In genomic region chr1:158998781-158999161, GRCh38 we compare ENCODE assay signal across 9 cellular contexts. TPM values are rescaled to one million over a fixed set of nuclear protein-coding genes. Genes with fewer than 3 reads are reported as not detected.
A peak's percentile ranks its signal among the peaks of the same experiment; 100 is the strongest.
DNase-seq lines count a peak whose midpoint lies in the region; ATAC-seq and TF ChIP-seq lines count a peak whose summit lies in the region.
"Had no signal": no experiment of that assay in that cellular context is flagged by ENCODE, and none has a peak within 500 bp of the region (broad histone marks: within the 10 kb centered on the region; RNA-seq: fewer than 3 reads in every experiment).

No MANE protein-coding gene starts in this region.

- H3K4me1 ChIP-seq in foreskin keratinocyte: peaks cover 11% of the 10 kb centered on the region
- H3K4me1 ChIP-seq in neural progenitor cell: peaks cover 11% of the 10 kb centered on the region

- H3K27me3 ChIP-seq in foreskin keratinocyte (no peaks in the 10 kb centered on the region), neural progenitor cell (no peaks in the 10 kb centered on the region)
- H3K27me3 ChIP-seq: BLaER1 treated with 17β-estradiol and CSF1 and Interleukin-3, amounts not matched to agents 10 nM and 100 nM had no signal

- peaks cover 15% of the 10 kb centered on the region for H3F3A ChIP-seq in neural progenitor cell (ENCODE audit: low read depth)

- no peak overlapping the region for H3K9ac ChIP-seq in neural progenitor cell

- H4K20me1 ChIP-seq in neural progenitor cell (ENCODE audit: low read depth): no peaks in the 10 kb centered on the region
- H4K20me1 ChIP-seq: BLaER1 treated with 17β-estradiol and CSF1 and Interleukin-3, amounts not matched to agents 10 nM and 100 nM had no signal

- TF ChIP-seq CTCF in foreskin keratinocyte (conservative IDR thresholded peaks at IDR 0.05): peak; percentile 96
- TF ChIP-seq CTCF in neural progenitor cell (IDR thresholded peaks at IDR 0.05): peak; percentile 96

- H3K36me3 Mint-ChIP-seq in activated T-cell treated with anti-CD3 and anti-CD28 coated beads, Interleukin-2, amount 50 U/mL, for 72 hours (ENCODE audit: insufficient read depth in 2 of 2): peaks cover 8 to 16% of the 10 kb centered on the region in 2 donors
- H3K36me3 Mint-ChIP-seq in neural progenitor cell: no peaks in the 10 kb centered on the region

- no peaks in the 10 kb centered on the region for H3K79me2 ChIP-seq in neural progenitor cell (ENCODE audit: low read depth)

- H3K27me3 Mint-ChIP-seq in activated T-cell treated with anti-CD3 and anti-CD28 coated beads, Interleukin-2, amount 50 U/mL, for 72 hours (ENCODE audit: low read depth): no peaks in the 10 kb centered on the region
- H3K27me3 Mint-ChIP-seq in neural progenitor cell (ENCODE audit: insufficient read depth, low read depth): no peaks in the 10 kb centered on the region

- H3K36me3 ChIP-seq in neural progenitor cell: no peaks in the 10 kb centered on the region
- H3K36me3 ChIP-seq: BLaER1 treated with 17β-estradiol and CSF1 and Interleukin-3, amounts not matched to agents 10 nM and 100 nM had no signal

- peaks cover 36% of the 10 kb centered on the region for H3K4me1 Mint-ChIP-seq in activated T-cell treated with anti-CD3 and anti-CD28 coated beads, Interleukin-2, amount 50 U/mL, for 72 hours (ENCODE audit: low read depth)
- H3K4me1 Mint-ChIP-seq in neural progenitor cell: peaks cover 15% of the 10 kb centered on the region

- peak overlapping the region; percentile 46 to 89 for H3K4me3 Mint-ChIP-seq in activated T-cell treated with anti-CD3 and anti-CD28 coated beads, Interleukin-2, amount 50 U/mL, for 72 hours
- peak overlapping the region; percentile 80 for H3K4me3 Mint-ChIP-seq in neural progenitor cell

- DNase-seq in NCI-H1417 (lab: John Stamatoyannopoulos, UW): peak in 2 of 3 experiments; percentile 63 to 80
- DNase-seq in NCI-H1417 treated with DMSO at 0.1 percent for 48 hours (lab: John Stamatoyannopoulos, UW): no peak
- peak; percentile 49 for DNase-seq in NCI-H446 treated with DMSO at 0.1 percent for 48 hours (lab: John Stamatoyannopoulos, UW)
- peak; percentile 36 to 56 for DNase-seq in activated T-cell treated with anti-CD3 and anti-CD28 coated beads, Interleukin-2, amount 50 U/mL, for 72 hours
- peak in 1 of 2 donors; percentile 57 for DNase-seq in foreskin keratinocyte
- DNase-seq in neural progenitor cell (ENCODE audit: low spot score): peak; percentile 67

- H3K27ac ChIP-seq in foreskin keratinocyte (peak overlapping the region; percentile 13), neural progenitor cell (no peak overlapping the region)

- peaks cover 0 to 1% of the 10 kb centered on the region in 2 donors for H3K9me3 Mint-ChIP-seq in activated T-cell treated with anti-CD3 and anti-CD28 coated beads, Interleukin-2, amount 50 U/mL, for 72 hours
- H3K9me3 Mint-ChIP-seq in neural progenitor cell: no peaks in the 10 kb centered on the region

- peak overlapping the region; percentile 68 for H2AFZ ChIP-seq in neural progenitor cell (replicated peaks)

- no peaks in the 10 kb centered on the region for H3K9me3 ChIP-seq in neural progenitor cell (ENCODE audit: low read depth)

- peak overlapping the region; percentile 80 for H3K4me2 ChIP-seq in neural progenitor cell

- peak; percentile 37 for ATAC-seq in HG02610 (IDR thresholded peaks at IDR 0.05; ENCODE audit: unreplicated experiment)
- peak; percentile 46 to 53 for ATAC-seq in activated T-cell treated with anti-CD3 and anti-CD28 coated beads, Interleukin-2, amount 50 U/mL, for 72 hours (replicated peaks in 1 of 2)
- ATAC-seq in foreskin keratinocyte: peak; percentile 34
- no peak for ATAC-seq in HG03460 (IDR thresholded peaks at IDR 0.05; ENCODE audit: unreplicated experiment)

- peak overlapping the region; percentile 98 for H3K27ac Mint-ChIP-seq in activated T-cell treated with anti-CD3 and anti-CD28 coated beads, Interleukin-2, amount 50 U/mL, for 72 hours
- H3K27ac Mint-ChIP-seq in neural progenitor cell: peak overlapping the region; percentile 74

- peak overlapping the region; percentile 58 for H3K4me3 ChIP-seq in neural progenitor cell
- H3K4me3 ChIP-seq: BLaER1 treated with 17β-estradiol and CSF1 and Interleukin-3, amounts not matched to agents 10 nM and 100 nM had no signal

RNA-seq across cellular contexts. Expression of gene IFI16, which starts 10.9 kb away (rescaled TPM):
- total RNA-seq in activated T-cell treated with anti-CD3 and anti-CD28 coated beads, Interleukin-2, amount 50 U/mL, for 72 hours: 100 to 1,000 TPM; 311 to 326 TPM
- 97.6 and 100.0 TPM in 2 replicates for total RNA-seq in foreskin keratinocyte
- polyA plus RNA-seq in foreskin keratinocyte: 112 and 114 TPM in 2 replicates
- 4.0 and 5.4 TPM in 2 replicates for total RNA-seq in neural progenitor cell (ENCODE audit: low replicate concordance)

Comparison
In these comparisons a context has a peak if more than half of its experiments do, and no peak if none do; other contexts are left out.
1. RNA of gene IFI16, which starts 10.9 kb away (total RNA-seq): 311 to 326 TPM in activated T-cell treated with anti-CD3 and anti-CD28 coated beads, Interleukin-2, amount 50 U/mL, for 72 hours and 97.6 to 100.0 TPM in foreskin keratinocyte; 4.0 to 5.4 TPM in neural progenitor cell; every median in the first group is over 10 times any median in the second.